8 cellular contexts compared by ENCODE assay signal in genomic region chr3:28915711-28916481, GRCh38.
DNase-seq lines count a peak whose midpoint lies in the region; ATAC-seq and TF ChIP-seq lines count a peak whose summit lies in the region.

No MANE protein-coding gene starts in this region.

- H3K27me3 ChIP-seq in HUES48 (ENCODE audit: control insufficient read depth, insufficient read depth, low read length) (no peaks in the 10 kb centered on the region), brain microvascular endothelial cell (replicated peaks) (no peaks in the 10 kb centered on the region), left lung (no peaks in the 10 kb centered on the region)

- ATAC-seq in left lung (peak; percentile 51), GM21381 (IDR thresholded peaks at IDR 0.05; ENCODE audit: unreplicated experiment) (no peak)

- intact Hi-C loops in left lung (cut with DNase I), result no loop called here

- TF ChIP-seq CTCF in brain microvascular endothelial cell (IDR thresholded peaks at IDR 0.05; ENCODE audit: low read depth, low read length, missing control alignments) (peak; percentile 45), left lung (IDR thresholded peaks at IDR 0.05) (no peak)

- H3K27ac ChIP-seq in HUES48 (ENCODE audit: low read depth, low read length) (peak overlapping the region; percentile 34), brain microvascular endothelial cell (peak overlapping the region; percentile 18), left lung (peak overlapping the region; percentile 57 to 61)

- no peak overlapping the region for H3K9ac ChIP-seq in HUES48 (ENCODE audit: low read depth, low read length)

- in situ Hi-C loops in brain microvascular endothelial cell (cut with HindIII; ENCODE audit: low pct_ligation_motif_present, low sequenced_read_pairs), result no loop called here

- H3K9me3 ChIP-seq in HUES48 (ENCODE audit: control insufficient read depth, insufficient read depth, low read length) (no peaks in the 10 kb centered on the region), left lung (no peaks in the 10 kb centered on the region)

- peaks cover 3% of the 10 kb centered on the region; the same call in 1 of the 2 replicates for H3K4me1 ChIP-seq in HUES48 (ENCODE audit: control insufficient read depth, insufficient read depth, low read length)
- H3K4me1 ChIP-seq in left lung, result peaks cover 0 to 18% of the 10 kb centered on the region in 2 donors

- H3K4me3 ChIP-seq in HUES48 (ENCODE audit: low read depth, low read length) (no peak overlapping the region), brain microvascular endothelial cell (ENCODE audit: low read depth, low read length) (peak overlapping the region; percentile 56), left lung (peak overlapping the region in 1 of 2 donors; percentile 4)

- DNase-seq in COLO829 (ENCODE audit: low spot score), result peak; percentile 71
- peak; percentile 82 for DNase-seq in brain microvascular endothelial cell
- no peak for DNase-seq in left lung
- no peak for DNase-seq in DMS79 (lab: John Stamatoyannopoulos, UW)
- no peak for DNase-seq in activated CD8-positive, alpha-beta memory T cell treated with anti-CD3 and anti-CD28 coated beads for 24 hours
- no peak for DNase-seq in DMS79 treated with DMSO at 0.1 percent for 48 hours (lab: John Stamatoyannopoulos, UW)

- H3K36me3 ChIP-seq in HUES48 (ENCODE audit: control insufficient read depth, insufficient read depth, low read length) (no peaks in the 10 kb centered on the region), brain microvascular endothelial cell (replicated peaks) (no peaks in the 10 kb centered on the region), left lung (no peaks in the 10 kb centered on the region)

Comparison
In these comparisons a context has a peak if more than half of its experiments do, and no peak if none do; other contexts are left out.
1. DNase-seq: peak in COLO829 (single experiment) and brain microvascular endothelial cell (single experiment); none in left lung (0 of 2), DMS79 (single experiment), activated CD8-positive, alpha-beta memory T cell treated with anti-CD3 and anti-CD28 coated beads for 24 hours (single experiment) and DMS79 treated with DMSO at 0.1 percent for 48 hours (single experiment).
2. Peak in every context shown above with its lines, with median percentiles within 50 percentile points of each other: H3K27ac ChIP-seq.